8 cellular contexts compared by ENCODE assay signal in the genomic region with DNA sequence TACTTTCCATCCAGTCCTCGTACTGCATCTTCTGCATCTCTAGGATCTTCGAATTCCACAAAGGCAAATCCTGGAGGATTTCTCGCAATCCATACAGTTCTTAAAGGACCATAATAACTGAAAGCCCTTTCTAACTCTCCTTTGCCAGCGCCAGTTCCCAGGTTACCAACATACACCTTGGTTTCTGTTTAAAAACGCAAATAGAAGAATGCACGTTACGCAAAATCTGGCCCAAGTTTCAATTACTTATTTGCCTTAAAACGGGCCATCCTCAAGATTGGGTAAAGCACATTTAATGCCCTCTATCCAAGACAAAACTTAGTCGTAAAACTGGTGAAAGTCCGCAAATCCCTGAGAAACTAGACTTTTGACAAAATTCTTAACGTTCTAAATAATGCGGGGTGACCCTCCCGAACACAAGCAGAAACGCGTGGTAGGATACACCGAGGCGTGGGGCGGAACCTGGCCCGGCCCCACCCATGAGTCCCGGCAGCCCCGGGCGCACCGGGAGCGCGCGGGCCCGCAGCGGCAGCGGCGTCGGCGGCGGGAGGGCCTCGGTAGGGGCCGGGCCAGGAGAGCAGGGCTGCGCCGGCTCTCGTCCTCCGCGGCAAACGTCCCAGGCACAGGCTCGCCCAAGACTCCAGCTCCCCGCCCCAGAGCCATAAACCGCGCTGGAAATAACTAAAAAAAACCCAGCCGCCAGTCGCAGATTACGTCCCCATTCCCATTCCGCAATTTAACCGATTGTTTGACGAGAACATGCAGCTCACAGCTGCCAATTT. TPM values are rescaled to one million over a fixed set of nuclear protein-coding genes. Genes with fewer than 3 reads are reported as not detected.
DNase-seq lines count a peak whose midpoint lies in the region; ATAC-seq lines count a peak whose summit lies in the region.

No MANE protein-coding gene starts in this region.

- DNase-seq in MG63, result peak; percentile 49
- peak; percentile 33 for DNase-seq in activated T-cell treated with anti-CD3 and anti-CD28 coated beads for 4 hours
- DNase-seq in naive thymus-derived CD4-positive, alpha-beta T cell, result peak in 4 of 9 donors; percentile 22 to 67 (median 46)
- no peak for DNase-seq in central memory CD4-positive, alpha-beta T cell

- H3K4me3 ChIP-seq in GM08714 (ENCODE audit: low read length), result peak overlapping the region; percentile 88
- peak overlapping the region; percentile 99 for H3K4me3 ChIP-seq in MG63
- peak overlapping the region; percentile 96 for H3K4me3 ChIP-seq in naive thymus-derived CD4-positive, alpha-beta T cell (ENCODE audit: low read length)
- H3K4me3 ChIP-seq in stomach smooth muscle (ENCODE audit: low read length in 2 of 2), result peak overlapping the region; percentile 96 to 99

- peaks cover 18 to 54% (median 50%) of the 10 kb centered on the region in 5 donors for H3K36me3 Mint-ChIP-seq in naive thymus-derived CD4-positive, alpha-beta T cell

- H3K9me3 ChIP-seq in MG63, result no peaks in the 10 kb centered on the region
- no peaks in the 10 kb centered on the region for H3K9me3 ChIP-seq in naive thymus-derived CD4-positive, alpha-beta T cell (ENCODE audit: control insufficient read depth in 2 of 3, low read length in 3 of 3)
- no peaks in the 10 kb centered on the region for H3K9me3 ChIP-seq in stomach smooth muscle (ENCODE audit: control insufficient read depth in 2 of 2, low read length in 2 of 2)

- intact Hi-C loops in naive thymus-derived CD4-positive, alpha-beta T cell (cut with micrococcal nuclease), result loop anchor here (1.0 to 2.0 kb wide), 7 partner anchors 83 to 1783 kb away; a partner anchor contains a TSS

- H3K27ac Mint-ChIP-seq in naive thymus-derived CD4-positive, alpha-beta T cell, result peak overlapping the region; percentile 98 to 100 (median 100)

- peaks cover 0 to 10% (median 0%) of the 10 kb centered on the region in 11 donors for H3K9me3 Mint-ChIP-seq in naive thymus-derived CD4-positive, alpha-beta T cell

- POLR2A ChIA-PET in naive thymus-derived CD4-positive, alpha-beta T cell (lab: Charles Lee), result interaction anchor here (0.6 to 6.7 kb wide), 36 partner anchors 11 to 1593 kb away, joined by 3 to 91 read pairs (median 5); a partner anchor contains a TSS

- peaks cover 39 to 41% of the 10 kb centered on the region in 2 donors for H3K4me1 ChIP-seq in naive thymus-derived CD4-positive, alpha-beta T cell (ENCODE audit: control insufficient read depth in 2 of 2, insufficient read depth in 2 of 2, low read length in 2 of 2)
- peaks cover 17% of the 10 kb centered on the region for H3K4me1 ChIP-seq in stomach smooth muscle (ENCODE audit: control insufficient read depth, insufficient read depth, low read length)

- H3K4me3 Mint-ChIP-seq in naive thymus-derived CD4-positive, alpha-beta T cell, result peak overlapping the region; percentile 95 to 100 (median 99)

- H3K27ac ChIP-seq in naive thymus-derived CD4-positive, alpha-beta T cell (ENCODE audit: low read depth, low read length), result peak overlapping the region; percentile 95
- peak overlapping the region; percentile 96 for H3K27ac ChIP-seq in stomach smooth muscle (ENCODE audit: low read length)

- H3K27me3 Mint-ChIP-seq in naive thymus-derived CD4-positive, alpha-beta T cell, result peaks cover 0 to 5% (median 0%) of the 10 kb centered on the region in 5 donors

- peaks cover 55% of the 10 kb centered on the region for H3K36me3 ChIP-seq in MG63
- H3K36me3 ChIP-seq in naive thymus-derived CD4-positive, alpha-beta T cell (ENCODE audit: control insufficient read depth in 2 of 3, insufficient read depth in 3 of 3, low read length in 3 of 3), result peaks cover 34 to 53% (median 44%) of the 10 kb centered on the region in 3 experiments
- peaks cover 27 to 38% of the 10 kb centered on the region in 2 donors for H3K36me3 ChIP-seq in stomach smooth muscle (ENCODE audit: control insufficient read depth in 2 of 2, insufficient read depth in 2 of 2, low read length in 2 of 2)

- ATAC-seq in GM21723 (IDR thresholded peaks at IDR 0.05; ENCODE audit: unreplicated experiment) (peak; percentile 50), esophagus mucosa (peak; percentile 75)
- ATAC-seq in naive thymus-derived CD4-positive, alpha-beta T cell, result peak; percentile 28

- CTCF ChIA-PET in naive thymus-derived CD4-positive, alpha-beta T cell (lab: Charles Lee), result interaction anchor here (0.6 to 1.5 kb wide), 2 partner anchors 14 to 374 kb away, joined by 3 to 4 read pairs; no protein-coding TSS in a partner anchor

- H3K27me3 ChIP-seq in MG63 (no peaks in the 10 kb centered on the region), stomach smooth muscle (ENCODE audit: control insufficient read depth in 1 of 2, insufficient read depth in 2 of 2, low read length in 2 of 2) (no peaks in the 10 kb centered on the region)
- no peaks in the 10 kb centered on the region for H3K27me3 ChIP-seq in naive thymus-derived CD4-positive, alpha-beta T cell (ENCODE audit: control insufficient read depth in 2 of 2, insufficient read depth in 2 of 2, low read length in 2 of 2)

- peaks cover 46 to 81% (median 66%) of the 10 kb centered on the region in 7 donors for H3K4me1 Mint-ChIP-seq in naive thymus-derived CD4-positive, alpha-beta T cell

- H3K9ac ChIP-seq in stomach smooth muscle (ENCODE audit: low read length in 2 of 2), result peak overlapping the region; percentile 99

RNA-seq across cellular contexts. Expression of a gene that starts 1.0 kb away (rescaled TPM):
- total RNA-seq in MG63 (2014; rRNA removed; shearing (Covaris generic); ENCODE audit: low replicate concordance), result 178 and 201 TPM in 2 replicates
- total RNA-seq in esophagus mucosa, result 96.2 TPM
- total RNA-seq in naive thymus-derived CD4-positive, alpha-beta T cell, result 100 to 1,000 TPM; 259 to 503 (median 310) TPM
- 100 to 1,000 TPM; 197 to 224 TPM for polyA plus RNA-seq in naive thymus-derived CD4-positive, alpha-beta T cell

RNA-seq across cellular contexts. Expression of a gene that starts 27.8 kb away (rescaled TPM):
- total RNA-seq in MG63 (2014; rRNA removed; shearing (Covaris generic); ENCODE audit: low replicate concordance), result 12.9 and 13.0 TPM in 2 replicates
- 7.9 TPM for total RNA-seq in esophagus mucosa
- total RNA-seq in naive thymus-derived CD4-positive, alpha-beta T cell, result 10 to 100 TPM in 3 of 5 experiments, 1 to 10 TPM in 2; 4.0 to 16.6 (median 13.7) TPM
- 10 to 100 TPM; 11.2 to 11.4 TPM for polyA plus RNA-seq in naive thymus-derived CD4-positive, alpha-beta T cell
